ENCODE assay signal across 13 cellular contexts in the genomic region with DNA sequence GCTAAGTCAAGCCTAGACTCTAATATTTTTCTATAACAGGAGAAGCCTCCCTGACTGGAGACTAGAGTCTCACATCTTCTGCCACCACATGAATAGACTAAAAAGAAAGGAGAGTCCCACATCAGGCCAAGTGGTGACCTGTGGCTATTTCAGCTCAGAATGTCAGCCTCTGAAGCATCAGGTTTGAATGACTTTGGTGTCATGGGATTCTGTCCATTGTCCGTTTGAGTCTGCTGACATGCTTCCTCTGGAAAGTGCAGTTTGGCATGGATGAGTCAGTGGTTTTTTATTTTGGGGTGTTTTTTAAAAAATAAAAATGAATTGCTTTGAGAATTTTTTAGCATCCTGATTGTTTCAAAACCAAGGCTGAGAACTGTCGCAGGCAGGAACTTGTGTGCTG.
"Had no signal": no experiment of that assay in that cellular context is flagged by ENCODE, and none has a peak within 500 bp of the region (broad histone marks: within the 10 kb centered on the region; RNA-seq: fewer than 3 reads in every experiment).

No MANE protein-coding gene starts in this region.

- H3K4me3 ChIP-seq: adrenal gland, mucosa of descending colon, spleen, tibial artery had no signal

- H3K27me3 ChIP-seq: adrenal gland, tibial artery had no signal

- DNase-seq: activated CD4-positive, alpha-beta T cell treated with anti-CD3 and anti-CD28 coated beads, Interleukin-2, amount 50 U/mL, for 4 hours; activated gamma-delta T cell; mesenchymal stem cell; mucosa of descending colon; naive B cell; spleen; stimulated activated CD4-positive, alpha-beta T cell treated with anti-CD3 and anti-CD28 coated beads, Interleukin-4, amount 100 ng/mL, for 4 hours; SW 1271; tibial artery had no signal

- H3K9me3 ChIP-seq: adrenal gland, mucosa of descending colon, spleen, tibial artery had no signal

- H3K36me3 ChIP-seq: adrenal gland, spleen, tibial artery had no signal

- H3K27ac ChIP-seq: adrenal gland, spleen, tibial artery had no signal

- H3K4me1 ChIP-seq: parathyroid adenoma had no signal

- ATAC-seq: activated naive CD4-positive, alpha-beta T cell treated with anti-CD3 and anti-CD28 coated beads, Interleukin-2, amount 50 U/mL, for 72 hours; mucosa of descending colon; stimulated activated memory B cell treated with anti-CD40 and anti-IgM and Interleukin-4, amounts not matched to agents 10 μg/mL and 1 μg/mL and 100 μg/mL, for 72 hours had no signal
